Comparison of ENCODE assay signal across 13 cellular contexts in the genomic region with DNA sequence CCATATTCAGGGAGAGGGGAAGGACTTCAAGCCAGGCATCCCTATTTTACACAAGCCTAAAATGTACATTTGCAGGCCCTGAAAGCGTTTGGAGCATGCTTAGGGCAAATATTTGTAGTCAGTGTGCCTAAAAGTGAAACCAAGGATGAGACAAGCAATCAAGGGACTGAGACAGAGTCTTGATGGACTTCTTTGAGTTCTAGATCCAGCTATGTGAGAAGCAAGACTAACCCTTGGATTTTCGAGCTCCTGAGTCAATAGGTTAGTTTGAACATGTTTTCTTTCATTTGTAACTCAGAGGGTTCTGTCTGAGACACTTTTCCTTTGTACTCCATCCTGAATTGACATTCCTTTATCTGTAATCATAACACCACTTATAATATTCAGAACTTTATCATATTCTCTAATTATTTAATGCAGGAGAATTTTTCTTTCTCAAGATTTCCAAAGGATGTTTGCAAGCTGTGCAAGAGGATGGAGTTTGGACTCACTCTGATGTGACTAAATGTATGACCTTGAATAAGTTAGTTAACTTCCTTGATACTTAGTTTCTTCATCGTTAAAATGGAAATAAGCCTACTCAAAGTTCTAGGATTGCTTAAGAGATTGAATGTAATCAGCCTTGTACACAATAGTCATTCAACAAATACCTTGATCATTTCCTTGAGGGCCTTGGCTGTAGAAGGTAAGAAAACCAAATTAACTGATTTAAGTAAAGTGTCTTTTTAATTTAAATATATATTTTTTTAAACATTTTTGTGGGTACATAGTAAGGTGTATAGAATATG.
DNase-seq lines count a peak whose midpoint lies in the region; ATAC-seq and TF ChIP-seq lines count a peak whose summit lies in the region.
"Had no signal": no experiment of that assay in that cellular context is flagged by ENCODE, and none has a peak within 500 bp of the region (broad histone marks: within the 10 kb centered on the region; RNA-seq: fewer than 3 reads in every experiment).

No MANE protein-coding gene starts in this region.

- CTCF ChIA-PET in CD8-positive, alpha-beta T cell (lab: Charles Lee) = no interaction called here

- H3K79me2 ChIP-seq in MM.1S (ENCODE audit: low read length) = no peaks in the 10 kb centered on the region

- ATAC-seq in body of pancreas (peak; percentile 35), gastroesophageal sphincter (no peak)
- no peak for ATAC-seq in CD8-positive, alpha-beta T cell

- TF ChIP-seq EP300 in gastroesophageal sphincter (IDR thresholded peaks at IDR 0.05) (peak; percentile 1), stomach (IDR thresholded peaks at IDR 0.05) (no peak)

- H3K4me3 Mint-ChIP-seq in CD8-positive, alpha-beta T cell = no peak overlapping the region
- H3K4me3 Mint-ChIP-seq in mesothelial cell of epicardium = no peak overlapping the region
- H3K4me3 Mint-ChIP-seq: CD8-positive, alpha-beta memory T cell; IgD-negative memory B cell had no signal

- TF ChIP-seq POLR2A in body of pancreas (IDR thresholded peaks at IDR 0.05) (no peak), gastroesophageal sphincter (IDR thresholded peaks at IDR 0.05) (no peak), stomach (IDR thresholded peaks at IDR 0.05) (no peak)

- no peak overlapping the region for H3K27ac Mint-ChIP-seq in CD8-positive, alpha-beta T cell
- no peak overlapping the region for H3K27ac Mint-ChIP-seq in mesothelial cell of epicardium
- H3K27ac Mint-ChIP-seq: CD8-positive, alpha-beta memory T cell; IgD-negative memory B cell had no signal

- H3K36me3 ChIP-seq in MM.1S (replicated peaks; ENCODE audit: insufficient read depth, low read length) (no peaks in the 10 kb centered on the region), body of pancreas (replicated peaks in 1 of 2; ENCODE audit: insufficient read depth in 1 of 2, low read depth in 2 of 2) (no peaks in the 10 kb centered on the region), gastroesophageal sphincter (no peaks in the 10 kb centered on the region), stomach (no peaks in the 10 kb centered on the region)
- no peaks in the 10 kb centered on the region for H3K36me3 ChIP-seq in CD8-positive, alpha-beta T cell (ENCODE audit: insufficient read depth, low read length)

- no peak overlapping the region for H3K4me2 ChIP-seq in MM.1S (ENCODE audit: low read depth, low read length)

- no peaks in the 10 kb centered on the region for H3K4me1 Mint-ChIP-seq in CD8-positive, alpha-beta T cell (ENCODE audit: low read depth)
- H3K4me1 Mint-ChIP-seq in mesothelial cell of epicardium = peaks cover 19% of the 10 kb centered on the region
- H3K4me1 Mint-ChIP-seq: CD8-positive, alpha-beta memory T cell; IgD-negative memory B cell had no signal

- no peaks in the 10 kb centered on the region for H3K9me2 ChIP-seq in MM.1S (replicated peaks; ENCODE audit: insufficient read depth, low read length)

- no peak overlapping the region for H3K27ac ChIP-seq in MM.1S (ENCODE audit: low read length)
- peak overlapping the region in 2 of 4 donors; percentile 14 to 20 for H3K27ac ChIP-seq in body of pancreas
- peak overlapping the region in 1 of 4 donors; percentile 28 for H3K27ac ChIP-seq in gastroesophageal sphincter
- peak overlapping the region in 3 of 5 donors; percentile 2 to 36 (median 30) for H3K27ac ChIP-seq in stomach
- H3K27ac ChIP-seq in CD8-positive, alpha-beta T cell (ENCODE audit: low read depth, low read length) = no peak overlapping the region

- H3K4me1 ChIP-seq in MM.1S (ENCODE audit: low read length) = no peaks in the 10 kb centered on the region
- peaks cover 50% of the 10 kb centered on the region for H3K4me1 ChIP-seq in body of pancreas
- peaks cover 0 to 40% (median 5%) of the 10 kb centered on the region in 3 donors for H3K4me1 ChIP-seq in gastroesophageal sphincter
- peaks cover 6 to 52% (median 21%) of the 10 kb centered on the region in 4 donors for H3K4me1 ChIP-seq in stomach
- H3K4me1 ChIP-seq in CD8-positive, alpha-beta T cell (ENCODE audit: insufficient read depth, low read length) = no peaks in the 10 kb centered on the region

- WGBS in body of pancreas, 2 donors = 47 to 51% methylated on average over 3 of the region's 3 CpGs
- 58 to 96% methylated on average over 3 of the region's 3 CpGs for WGBS in gastroesophageal sphincter (ENCODE audit: low coverage in 1 of 2), 2 donors
- 23 to 37% (median 33%) methylated on average over 3 of the region's 3 CpGs for WGBS in stomach, 5 donors

- 0 out of 2 replicates have a peak overlapping the region, but pooled peaks have one; percentile 5 for H2AFZ ChIP-seq in MM.1S (ENCODE audit: low read length)

- H3F3A ChIP-seq in MM.1S (ENCODE audit: insufficient read depth, low read length) = no peaks in the 10 kb centered on the region

- no peaks in the 10 kb centered on the region for H4K20me1 ChIP-seq in MM.1S (ENCODE audit: insufficient read depth, low read length)

- DNase-seq in MM.1S (no peak), body of pancreas (no peak), stomach (no peak), mesothelial cell of epicardium (ENCODE audit: low spot score in 2 of 2, unreplicated experiment in 2 of 2) (no peak)
- DNase-seq in CD8-positive, alpha-beta T cell = no peak
- no peak for DNase-seq in stimulated activated CD4-positive, alpha-beta T cell treated with anti-CD3 and anti-CD28 coated beads, Interleukin-4, amount 100 ng/mL, for 1 hour
- DNase-seq: CD8-positive, alpha-beta memory T cell; H7; NCI-H1436 treated with DMSO at 0.1 percent for 48 hours; NCI-H2081 treated with DMSO at 0.1 percent for 48 hours; NCI-H524 had no signal

- no peaks in the 10 kb centered on the region for H3K9me3 Mint-ChIP-seq in CD8-positive, alpha-beta T cell
- H3K9me3 Mint-ChIP-seq in mesothelial cell of epicardium = no peaks in the 10 kb centered on the region
- H3K9me3 Mint-ChIP-seq: CD8-positive, alpha-beta memory T cell; IgD-negative memory B cell had no signal

- H3K4me3 ChIP-seq in MM.1S (ENCODE audit: low read length) (no peak overlapping the region), body of pancreas (no peak overlapping the region), gastroesophageal sphincter (no peak overlapping the region), stomach (no peak overlapping the region)
- H3K4me3 ChIP-seq in CD8-positive, alpha-beta T cell (ENCODE audit: low read depth, low read length) = no peak overlapping the region

- no peak overlapping the region for H3K9ac ChIP-seq in MM.1S (ENCODE audit: low read length)

- H3K9me3 ChIP-seq in MM.1S (replicated peaks; ENCODE audit: insufficient read depth, low read length) (no peaks in the 10 kb centered on the region), body of pancreas (no peaks in the 10 kb centered on the region), gastroesophageal sphincter (no peaks in the 10 kb centered on the region), stomach (no peaks in the 10 kb centered on the region)
- no peaks in the 10 kb centered on the region for H3K9me3 ChIP-seq in CD8-positive, alpha-beta T cell (ENCODE audit: low read length)

- intact Hi-C loops in body of pancreas (cut with DNase I) = no loop called here
- intact Hi-C loops in stomach (cut with DNase I; ENCODE audit: low total_unique reads) = no loop called here
- intact Hi-C loops in CD8-positive, alpha-beta T cell (cut with DNase I, micrococcal nuclease) = no loop called here

- no peaks in the 10 kb centered on the region for H3K36me3 Mint-ChIP-seq in CD8-positive, alpha-beta T cell
- no peaks in the 10 kb centered on the region for H3K36me3 Mint-ChIP-seq in mesothelial cell of epicardium
- H3K36me3 Mint-ChIP-seq: CD8-positive, alpha-beta memory T cell; IgD-negative memory B cell had no signal

- POLR2A ChIA-PET in CD8-positive, alpha-beta T cell (lab: Charles Lee) = no interaction called here

- no peaks in the 10 kb centered on the region for H3K27me3 Mint-ChIP-seq in CD8-positive, alpha-beta T cell (ENCODE audit: low read depth)
- no peaks in the 10 kb centered on the region for H3K27me3 Mint-ChIP-seq in mesothelial cell of epicardium (ENCODE audit: low read depth)
- H3K27me3 Mint-ChIP-seq: CD8-positive, alpha-beta memory T cell; IgD-negative memory B cell had no signal

- TF ChIP-seq CTCF in MM.1S (IDR thresholded peaks at IDR 0.05; ENCODE audit: low read length) = no peak
- TF ChIP-seq CTCF in body of pancreas (IDR thresholded peaks at IDR 0.05) = no peak
- TF ChIP-seq CTCF in gastroesophageal sphincter (IDR thresholded peaks at IDR 0.05) = no peak
- TF ChIP-seq CTCF in stomach (IDR thresholded peaks at IDR 0.05) = no peak
- no peak for TF ChIP-seq CTCF in CD8-positive, alpha-beta T cell (IDR thresholded peaks at IDR 0.05)
- TF ChIP-seq CTCF in mesothelial cell of epicardium (IDR thresholded peaks at IDR 0.05; ENCODE audit: unreplicated experiment) = no peak

- H3K27me3 ChIP-seq in MM.1S (replicated peaks; ENCODE audit: insufficient read depth, low read length) = no peaks in the 10 kb centered on the region
- H3K27me3 ChIP-seq in body of pancreas = no peaks in the 10 kb centered on the region
- H3K27me3 ChIP-seq in gastroesophageal sphincter = no peaks in the 10 kb centered on the region
- H3K27me3 ChIP-seq in stomach = no peaks in the 10 kb centered on the region
- H3K27me3 ChIP-seq in CD8-positive, alpha-beta T cell (ENCODE audit: insufficient read depth, low read length) = no peaks in the 10 kb centered on the region

Comparison
In these comparisons a context has a peak if more than half of its experiments do, and no peak if none do; other contexts are left out.
1. H3K27ac ChIP-seq: peak in stomach (3 of 5); none in MM.1S (single experiment) and CD8-positive, alpha-beta T cell (single experiment).